Comparison of ENCODE assay signal across 8 cellular contexts in genomic region chr11:64878223-64878493, GRCh38. TPM values are rescaled to one million over a fixed set of nuclear protein-coding genes. Genes with fewer than 3 reads are reported as not detected.
DNase-seq lines count a peak whose midpoint lies in the region; ATAC-seq and TF ChIP-seq lines count a peak whose summit lies in the region.

No MANE protein-coding gene starts in this region.

- H3K27me3 ChIP-seq in aorta (ENCODE audit: control insufficient read depth in 1 of 2, insufficient read depth in 2 of 2, low read length in 1 of 2), result peaks cover 0 to 2% of the 10 kb centered on the region in 2 donors

- H3K9me3 ChIP-seq in mesodermal cell (ENCODE audit: control insufficient read depth, low read length), result no peaks in the 10 kb centered on the region
- no peaks in the 10 kb centered on the region for H3K9me3 ChIP-seq in aorta (ENCODE audit: control insufficient read depth, low read length)

- TF ChIP-seq CTCF in LNCaP clone FGC (IDR thresholded peaks at IDR 0.05; ENCODE audit: control insufficient read depth, extremely low read depth, insufficient read depth) (no peak), chondrocyte (IDR thresholded peaks at IDR 0.05) (no peak)

- H3K36me3 ChIP-seq in mesodermal cell (ENCODE audit: control insufficient read depth, insufficient read depth, low read length) (peaks cover 25% of the 10 kb centered on the region), aorta (ENCODE audit: control insufficient read depth in 1 of 2, insufficient read depth in 2 of 2, low read length in 1 of 2) (peaks cover 0 to 3% of the 10 kb centered on the region in 2 donors)

- H3K27ac ChIP-seq in mesodermal cell (ENCODE audit: low read depth, low read length, severe bottlenecking), result peak overlapping the region; percentile 36
- H3K27ac ChIP-seq in aorta (ENCODE audit: low read depth in 1 of 2, low read length in 2 of 2), result peak overlapping the region in 1 of 2 donors; percentile 74

- peaks cover 4% of the 10 kb centered on the region for H3K36me3 Mint-ChIP-seq in chondrocyte (ENCODE audit: low read depth)

- H3K4me1 ChIP-seq in mesodermal cell (ENCODE audit: control insufficient read depth, insufficient read depth, low read length, poor library complexity, severe bottlenecking), result peaks cover 36% of the 10 kb centered on the region
- H3K4me1 ChIP-seq in aorta (ENCODE audit: control insufficient read depth in 1 of 2, insufficient read depth in 2 of 2, low read length in 2 of 2), result no peaks in the 10 kb centered on the region

- peak; percentile 9 for ATAC-seq in GM19438 (IDR thresholded peaks at IDR 0.05; ENCODE audit: low read depth, unreplicated experiment)
- peak; percentile 57 for ATAC-seq in aorta (ENCODE audit: low FRiP score)
- no peak for ATAC-seq in GM18867 (IDR thresholded peaks at IDR 0.05; ENCODE audit: unreplicated experiment)

- no peaks in the 10 kb centered on the region for H3K27me3 Mint-ChIP-seq in chondrocyte (ENCODE audit: low read depth)

- peak overlapping the region; percentile 95 for H3K27ac Mint-ChIP-seq in chondrocyte (ENCODE audit: unreplicated experiment)

- WGBS in mesodermal cell (ENCODE audit: insufficient coverage in 2 of 2), 2 experiments, result 0 to 1% methylated on average over 15 to 19 of the region's 21 CpGs
- 0 to 1% methylated on average over 18 to 21 of the region's 21 CpGs for WGBS in aorta, 2 donors

- intact Hi-C loops in aorta (cut with DNase I), result no loop called here

- H3K4me3 Mint-ChIP-seq in chondrocyte (ENCODE audit: unreplicated experiment), result peak overlapping the region; percentile 98

- no peaks in the 10 kb centered on the region for H3K9me3 Mint-ChIP-seq in chondrocyte (ENCODE audit: low read depth)

- peaks cover 48% of the 10 kb centered on the region for H3K4me1 Mint-ChIP-seq in chondrocyte (ENCODE audit: low read depth)

- no peak for DNase-seq in LNCaP clone FGC (ENCODE audit: low read depth)
- peak; percentile 90 for DNase-seq in chondrocyte (ENCODE audit: low spot score)
- DNase-seq in aorta, result no peak
- no peak for DNase-seq in SW480 (ENCODE audit: low spot score)
- DNase-seq in retina, result no peak

- H3K4me3 ChIP-seq in LNCaP clone FGC (ENCODE audit: low read depth, low read length) (peak overlapping the region; percentile 62), mesodermal cell (ENCODE audit: extremely low read depth, insufficient read depth, low read length, poor library complexity, severe bottlenecking) (peak overlapping the region; percentile 95), aorta (ENCODE audit: low read length in 2 of 2) (peak overlapping the region; percentile 50 to 89)

RNA-seq across cellular contexts. Expression of gene EHD1, which starts 0.3 kb away (rescaled TPM):
- total RNA-seq in chondrocyte (78.9 to 129 TPM (median 111 TPM) in 3 replicates), aorta (100 to 1,000 TPM in 1 of 2 donors, 10 to 100 TPM in 1; 61.8 to 122 TPM)
- 41.5 TPM for polyA plus RNA-seq in mesodermal cell (2013, experiment 1 of 2)
- 36.3 TPM for polyA plus RNA-seq in mesodermal cell (2013, experiment 2 of 2)
- polyA plus RNA-seq in aorta, result 10 to 100 TPM; 14.4 to 28.8 TPM

RNA-seq across cellular contexts. Expression of gene CDC42BPG, which starts 33.7 kb away (rescaled TPM):
- 0.17 to 0.46 TPM (median 0.35 TPM) in 3 replicates for total RNA-seq in chondrocyte
- polyA plus RNA-seq in mesodermal cell (2013, experiment 1 of 2), result 4.0 TPM
- 3.1 TPM for polyA plus RNA-seq in mesodermal cell (2013, experiment 2 of 2)
- total RNA-seq in aorta, result 1 to 10 TPM in 1 of 2 donors, under 1 TPM in 1; 0.29 to 1.2 TPM
- 1 to 10 TPM in 1 of 2 donors, under 1 TPM in 1; 0.56 to 6.0 TPM for polyA plus RNA-seq in aorta

RNA-seq across cellular contexts. Expression of gene ATG2A, which starts 38.9 kb away (rescaled TPM):
- total RNA-seq in chondrocyte (15.2 to 21.9 TPM (median 16.3 TPM) in 3 replicates), aorta (10 to 100 TPM; 19.6 to 20.6 TPM)
- 13.8 TPM for polyA plus RNA-seq in mesodermal cell (2013, experiment 1 of 2)
- polyA plus RNA-seq in mesodermal cell (2013, experiment 2 of 2), result 11.5 TPM
- 10 to 100 TPM in 1 of 2 donors, 1 to 10 TPM in 1; 7.0 to 34.9 TPM for polyA plus RNA-seq in aorta

RNA-seq across cellular contexts. Expression of gene PPP2R5B, which starts 46.3 kb away (rescaled TPM):
- 21.7 to 33.2 TPM (median 29.3 TPM) in 3 replicates for total RNA-seq in chondrocyte
- 17.9 TPM for polyA plus RNA-seq in mesodermal cell (2013, experiment 1 of 2)
- 15.3 TPM for polyA plus RNA-seq in mesodermal cell (2013, experiment 2 of 2)
- total RNA-seq in aorta, result 10 to 100 TPM; 32.7 to 36.8 TPM
- polyA plus RNA-seq in aorta, result 10 to 100 TPM in 1 of 2 donors, 1 to 10 TPM in 1; 9.5 to 28.6 TPM

RNA-seq across cellular contexts. Expression of gene GPHA2, which starts 57.5 kb away (rescaled TPM):
- not detected in 3 replicates for total RNA-seq in chondrocyte
- polyA plus RNA-seq in mesodermal cell (2013, experiment 1 of 2), result not detected
- polyA plus RNA-seq in mesodermal cell (2013, experiment 2 of 2), result not detected
- not detected for total RNA-seq in aorta
- under 1 TPM in 1 of 2 donors, not detected in 1; 0.43 TPM for polyA plus RNA-seq in aorta
